Comparison of ENCODE assay signal across 15 cellular contexts in the genomic region with DNA sequence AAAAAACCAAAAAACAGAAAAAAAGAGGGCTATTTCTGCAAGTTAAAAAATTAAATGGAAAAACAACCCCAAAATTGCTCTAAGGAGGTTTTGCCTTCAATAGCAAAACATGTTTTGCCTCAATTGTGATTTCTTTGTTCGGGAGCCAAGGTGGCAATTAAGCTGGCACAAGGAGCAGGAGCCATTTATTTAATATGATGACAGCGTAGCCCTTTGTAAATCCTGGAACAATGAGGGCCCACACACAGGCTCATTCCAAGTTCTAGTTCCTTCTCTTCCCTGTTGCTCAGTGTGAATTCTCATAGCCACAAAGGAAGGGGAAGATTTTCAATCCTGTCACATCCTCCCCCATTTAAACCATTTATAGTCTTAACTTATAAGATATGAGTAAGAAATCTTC.
DNase-seq lines count a peak whose midpoint lies in the region; ATAC-seq lines count a peak whose summit lies in the region.
"Had no signal": no experiment of that assay in that cellular context is flagged by ENCODE, and none has a peak within 500 bp of the region (broad histone marks: within the 10 kb centered on the region; RNA-seq: fewer than 3 reads in every experiment).

No MANE protein-coding gene starts in this region.

- intact Hi-C loops in head of caudate nucleus (cut with DNase I): loop anchor here (5.0 kb wide), 1 partner anchor 47 kb away; no protein-coding TSS in a partner anchor

- DNase-seq in NCI-H1417 treated with DMSO at 0.1 percent for 48 hours (lab: John Stamatoyannopoulos, UW) (peak; percentile 36), NCI-H748 treated with DMSO at 0.1 percent for 48 hours (lab: John Stamatoyannopoulos, UW) (peak; percentile 63), head of caudate nucleus (peak in 28 of 42 donors; percentile 13 to 75 (median 42)), renal cortical epithelial cell (ENCODE audit: low read depth) (peak; percentile 51), RPMI8226 (no peak)
- DNase-seq in activated CD8-positive, alpha-beta memory T cell treated with anti-CD3 and anti-CD28 coated beads for 24 hours: no peak
- DNase-seq: activated B cell treated with CpG ODN at 0.5 μM for 24 hours; glutamatergic neuron; naive B cell; NCI-H1694 treated with DMSO at 0.1 percent for 48 hours; right lobe of liver; stimulated activated CD4-positive, alpha-beta T cell treated with anti-CD3 and anti-CD28 coated beads, Interleukin-4, amount 100 ng/mL, for 1 hour; upper lobe of left lung had no signal

- ATAC-seq in GM18909 (IDR thresholded peaks at IDR 0.05; ENCODE audit: poor library complexity, unreplicated experiment): no peak
- no peak for ATAC-seq in GM19035 (IDR thresholded peaks at IDR 0.05; ENCODE audit: unreplicated experiment)
- ATAC-seq: right lobe of liver had no signal

Comparison
In these comparisons a context has a peak if more than half of its experiments do, and no peak if none do; other contexts are left out.
1. DNase-seq: peak in NCI-H1417 treated with DMSO at 0.1 percent for 48 hours (single experiment), NCI-H748 treated with DMSO at 0.1 percent for 48 hours (single experiment), head of caudate nucleus (28 of 42) and renal cortical epithelial cell (single experiment); none in activated CD8-positive, alpha-beta memory T cell treated with anti-CD3 and anti-CD28 coated beads for 24 hours (single experiment) and RPMI8226 (single experiment).